Comparison of ENCODE assay signal across 14 cellular contexts in the genomic region with DNA sequence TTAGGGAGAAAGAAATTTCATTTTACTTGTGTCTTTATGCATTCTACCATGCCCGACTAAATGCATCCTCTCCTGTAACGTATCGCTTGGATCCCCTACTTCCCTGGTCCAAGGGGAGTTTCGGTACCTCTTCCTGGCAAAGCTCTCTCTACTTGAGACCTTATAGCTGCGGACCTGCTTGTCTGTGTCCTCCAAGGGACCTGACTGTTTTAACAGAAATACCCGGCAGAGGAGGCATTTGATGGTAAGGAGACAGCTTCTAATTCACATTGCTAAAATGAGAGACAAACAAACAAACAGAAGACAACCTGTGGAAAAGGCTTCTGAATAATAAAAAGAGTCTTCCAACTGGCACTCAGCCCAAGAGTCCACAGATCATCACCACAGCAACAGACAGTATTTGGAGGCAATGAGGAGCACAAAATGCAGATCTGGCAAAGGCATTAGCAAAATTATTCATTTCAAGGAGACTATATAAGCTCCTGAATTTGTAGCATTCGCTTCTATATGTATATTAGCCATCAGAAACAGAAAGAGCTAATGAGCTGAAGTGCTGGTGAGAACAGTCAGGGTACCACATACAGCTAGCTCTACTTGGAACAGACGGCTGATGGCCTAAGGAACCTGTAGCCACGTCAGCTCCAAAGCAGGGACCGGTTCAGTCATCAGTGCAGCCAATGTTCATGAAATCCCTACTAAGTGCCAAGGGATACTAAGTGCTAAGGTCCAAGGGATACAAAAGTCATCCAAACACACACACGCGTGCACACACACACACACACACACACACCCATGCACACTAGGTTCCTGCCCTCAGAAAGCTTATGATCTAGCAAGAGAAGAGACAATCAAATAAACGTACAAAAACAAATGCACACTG. TPM values are rescaled to one million over a fixed set of nuclear protein-coding genes. Genes with fewer than 3 reads are reported as not detected.
DNase-seq lines count a peak whose midpoint lies in the region; ATAC-seq and TF ChIP-seq lines count a peak whose summit lies in the region.
"Had no signal": no experiment of that assay in that cellular context is flagged by ENCODE, and none has a peak within 500 bp of the region (broad histone marks: within the 10 kb centered on the region; RNA-seq: fewer than 3 reads in every experiment).

No MANE protein-coding gene starts in this region.

- H3K4me3 ChIP-seq in fibroblast of villous mesenchyme (ENCODE audit: low read depth, low read length) (no peak overlapping the region), WERI-Rb-1 (ENCODE audit: low read depth, low read length) (no peak overlapping the region)

- no peaks in the 10 kb centered on the region for H3K9me3 ChIP-seq in WERI-Rb-1 (ENCODE audit: severe bottlenecking)

- DNase-seq in COLO668 (lab: John Stamatoyannopoulos, UW; ENCODE audit: unreplicated experiment) (peak; percentile 8), fibroblast of villous mesenchyme (ENCODE audit: low read depth) (peak; percentile 45), renal cortical epithelial cell (ENCODE audit: low read depth) (peak; percentile 57), WERI-Rb-1 (no peak)
- DNase-seq: activated gamma-delta T cell; effector memory CD8-positive, alpha-beta T cell; immature natural killer cell; posterior cingulate gyrus had no signal

- ATAC-seq in HG02852 (IDR thresholded peaks at IDR 0.05; ENCODE audit: unreplicated experiment) (no peak), GM18520 (IDR thresholded peaks at IDR 0.05; ENCODE audit: unreplicated experiment) (no peak), GM18498 (IDR thresholded peaks at IDR 0.05; ENCODE audit: unreplicated experiment) (no peak)
- ATAC-seq: activated CD4-positive, CD25-positive, alpha-beta regulatory T cell treated with anti-CD3 and anti-CD28 coated beads, Interleukin-2, amount 50 U/mL, for 24 hours; effector memory CD8-positive, alpha-beta T cell; Panc1 had no signal

- H3K27ac ChIP-seq in angular gyrus (ENCODE audit: low read depth, low read length) (peak overlapping the region; percentile 13), WERI-Rb-1 (no peak overlapping the region)

- no peaks in the 10 kb centered on the region for H3K27me3 ChIP-seq in WERI-Rb-1 (ENCODE audit: insufficient read depth, low read depth, severe bottlenecking)

- TF ChIP-seq CTCF in fibroblast of villous mesenchyme (IDR thresholded peaks at IDR 0.05; ENCODE audit: insufficient read depth, low read depth, low read length) (no peak), WERI-Rb-1 (IDR thresholded peaks at IDR 0.05; ENCODE audit: low read depth, low read length) (no peak)

- no peaks in the 10 kb centered on the region for H3K36me3 ChIP-seq in WERI-Rb-1

RNA-seq across cellular contexts. Expression of a gene that starts 53.9 kb away (rescaled TPM):
- total RNA-seq in fibroblast of villous mesenchyme: 30.6 and 84.6 TPM in 2 replicates
- total RNA-seq in renal cortical epithelial cell: 21.6 and 21.7 TPM in 2 replicates
